In genomic region chr5:125928663-125929062, GRCh38 we compare ENCODE assay signal across 25 cellular contexts.
DNase-seq lines count a peak whose midpoint lies in the region; ATAC-seq and TF ChIP-seq lines count a peak whose summit lies in the region.
"Had no signal": no experiment of that assay in that cellular context is flagged by ENCODE, and none has a peak within 500 bp of the region (broad histone marks: within the 10 kb centered on the region; RNA-seq: fewer than 3 reads in every experiment).

No MANE protein-coding gene starts in this region.

- no peaks in the 10 kb centered on the region for H3K27me3 ChIP-seq in RWPE2 (ENCODE audit: insufficient read depth, poor library complexity, severe bottlenecking)
- H3K27me3 ChIP-seq: heart left ventricle, ovary, SJCRH30, thyroid gland had no signal

- ATAC-seq in GM18519 (IDR thresholded peaks at IDR 0.05; ENCODE audit: low FRiP score, unreplicated experiment): peak; percentile 61
- peak; percentile 90 for ATAC-seq in RWPE2 (ENCODE audit: low read depth)
- no peak for ATAC-seq in HG03457 (IDR thresholded peaks at IDR 0.05; ENCODE audit: unreplicated experiment)
- ATAC-seq: CD8-positive, alpha-beta T cell; heart left ventricle; K562; sciatic nerve; stimulated activated memory B cell treated with anti-CD40 and anti-IgM and Interleukin-4, amounts not matched to agents 10 μg/mL and 1 μg/mL and 100 μg/mL, for 72 hours had no signal

- H3K4me1 ChIP-seq in RWPE2 (ENCODE audit: insufficient read depth, poor library complexity, severe bottlenecking): peaks cover 12% of the 10 kb centered on the region
- H3K4me1 ChIP-seq: heart left ventricle, SJCRH30, thyroid gland had no signal

- peak overlapping the region; percentile 18 for H3K27ac ChIP-seq in RWPE2 (ENCODE audit: poor library complexity, severe bottlenecking)
- H3K27ac ChIP-seq: heart left ventricle, ovary, SJCRH30, thyroid gland had no signal

- TF ChIP-seq CTCF in RWPE2 (IDR thresholded peaks at IDR 0.05; ENCODE audit: poor library complexity, severe bottlenecking): no peak

- no peaks in the 10 kb centered on the region for H3K36me3 ChIP-seq in RWPE2 (ENCODE audit: low read depth)
- H3K36me3 ChIP-seq: heart left ventricle, ovary, SJCRH30, thyroid gland had no signal

- DNase-seq in HT1080 (ENCODE audit: low read depth) (peak; percentile 29), RWPE2 (ENCODE audit: low spot score) (no peak), iPS-NIHi11 (ENCODE audit: low spot score) (peak; percentile 6), NCI-H69 (lab: John Stamatoyannopoulos, UW) (no peak), NOMO-1 treated with DMSO at 0.1 percent for 48 hours (lab: John Stamatoyannopoulos, UW; ENCODE audit: unreplicated experiment) (no peak), foreskin melanocyte (no peak)
- DNase-seq: activated CD4-positive, alpha-beta T cell treated with anti-CD3 and anti-CD28 coated beads, Interleukin-2, amount 50 U/mL, for 4 hours; activated naive CD4-positive, alpha-beta T cell; CD8-positive, alpha-beta T cell; DMS53; effector memory CD4-positive, alpha-beta T cell; H9; heart left ventricle; immature natural killer cell; NCI-H1092 treated with DMSO at 0.1 percent for 48 hours; NCI-H2107; NCI-H524; ovary; SJCRH30; thyroid gland had no signal

- H3K9me3 ChIP-seq in RWPE2 (ENCODE audit: severe bottlenecking): no peaks in the 10 kb centered on the region
- H3K9me3 ChIP-seq: ovary, thyroid gland had no signal

- H3K4me3 ChIP-seq in RWPE2 (ENCODE audit: severe bottlenecking): no peak overlapping the region
- H3K4me3 ChIP-seq: heart left ventricle, K562, ovary, SJCRH30, thyroid gland had no signal

Comparison
In these comparisons a context has a peak if more than half of its experiments do, and no peak if none do; other contexts are left out.
1. DNase-seq: peak in HT1080 (single experiment) and iPS-NIHi11 (single experiment); none in RWPE2 (single experiment), NCI-H69 (single experiment), NOMO-1 treated with DMSO at 0.1 percent for 48 hours (single experiment) and foreskin melanocyte (single experiment).